In genomic region chr1:238360474-238360873, GRCh38 we compare ENCODE assay signal across 21 cellular contexts.
"Had no signal": no experiment of that assay in that cellular context is flagged by ENCODE, and none has a peak within 500 bp of the region (broad histone marks: within the 10 kb centered on the region; RNA-seq: fewer than 3 reads in every experiment).

No MANE protein-coding gene starts in this region.

- H3K27me3 ChIP-seq: SJSA1 had no signal

- H3K4me1 ChIP-seq: SJSA1 had no signal

- DNase-seq: IMR-90, Kasumi-1, KG1, MM.1S, NCI-H1092 treated with DMSO at 0.1 percent for 48 hours, NCI-H1436, NCI-H187, NCI-H2029, NCI-H2081 treated with DMSO at 0.1 percent for 48 hours, NCI-H2171, NCI-H226, NCI-H446, NCI-H510A, NCI-H524 treated with DMSO at 0.1 percent for 48 hours, NCI-H69, NCI-H774, Right ventricle myocardium superior, RPMI8226, SIG-M5 had no signal

- H3K27ac ChIP-seq: SJSA1, SK-N-MC had no signal

- H3K36me3 ChIP-seq: SJSA1 had no signal

- H3K9me3 ChIP-seq: SJSA1 had no signal

- H3K4me3 ChIP-seq: SJSA1, SK-N-MC had no signal
